22 cellular contexts compared by ENCODE assay signal in the genomic region with DNA sequence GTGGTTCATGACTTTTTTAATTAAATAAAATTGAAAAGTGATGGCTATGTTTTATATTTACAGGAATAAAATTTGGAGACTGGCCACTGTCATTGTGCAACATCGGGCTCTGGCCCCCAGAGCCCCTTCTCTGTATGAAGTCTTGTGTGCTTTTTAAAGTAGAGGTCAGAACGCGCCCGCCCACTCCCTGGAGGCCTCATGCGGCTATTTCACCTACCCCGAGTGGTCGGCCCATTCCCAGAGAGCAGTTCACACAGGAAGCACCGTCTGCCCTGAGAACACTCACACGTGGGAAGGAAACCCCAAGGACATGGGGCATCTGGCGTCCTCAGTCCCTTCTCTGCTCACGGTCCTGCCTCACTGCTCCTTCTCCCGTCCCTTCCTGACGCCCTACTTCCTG.
A peak's percentile ranks its signal among the peaks of the same experiment; 100 is the strongest.
DNase-seq lines count a peak whose midpoint lies in the region; ATAC-seq and TF ChIP-seq lines count a peak whose summit lies in the region.
"Had no signal": no experiment of that assay in that cellular context is flagged by ENCODE, and none has a peak within 500 bp of the region (broad histone marks: within the 10 kb centered on the region; RNA-seq: fewer than 3 reads in every experiment).

No MANE protein-coding gene starts in this region.

- H3K36me3 ChIP-seq in sigmoid colon (no peaks in the 10 kb centered on the region), aorta (ENCODE audit: control insufficient read depth in 1 of 2, insufficient read depth in 2 of 2, low read length in 1 of 2) (no peaks in the 10 kb centered on the region)
- H3K36me3 ChIP-seq: BLaER1 treated with 17β-estradiol and CSF1 and Interleukin-3, amounts not matched to agents 10 nM and 100 nM had no signal

- ATAC-seq in aorta (ENCODE audit: low FRiP score): no peak
- ATAC-seq: A549; CD8-positive, alpha-beta T cell; GM12878 had no signal

- no peak overlapping the region for H3K4me3 ChIP-seq in sigmoid colon
- H3K4me3 ChIP-seq in aorta (ENCODE audit: low read length in 2 of 2): no peak overlapping the region
- H3K4me3 ChIP-seq: A549; BLaER1 treated with 17β-estradiol and CSF1 and Interleukin-3, amounts not matched to agents 10 nM and 100 nM; GM12878 had no signal

- H3K27ac ChIP-seq in sigmoid colon (no peak overlapping the region), aorta (ENCODE audit: low read depth in 1 of 2, low read length in 2 of 2) (no peak overlapping the region)
- H3K27ac ChIP-seq: 22Rv1; A549; BLaER1 treated with 17β-estradiol and CSF1 and Interleukin-3, amounts not matched to agents 10 nM and 100 nM; C4-2B had no signal

- no peak for TF ChIP-seq POLR2A in sigmoid colon (IDR thresholded peaks at IDR 0.05)

- no peak for TF ChIP-seq EP300 in sigmoid colon (IDR thresholded peaks at IDR 0.05)

- DNase-seq in ecto neural progenitor cell (ENCODE audit: low spot score) (peak; percentile 30), mesenteric fat pad (ENCODE audit: low spot score) (peak; percentile 78), posterior vena cava (ENCODE audit: low spot score) (peak; percentile 58), sigmoid colon (peak; percentile 35), aorta (no peak), DMS53 (lab: John Stamatoyannopoulos, UW) (no peak), cerebellar cortex (ENCODE audit: low spot score) (no peak), T-helper 2 cell (no peak)
- DNase-seq: AML-193; Caco-2; Calu3; CD4-positive, alpha-beta T cell; CD8-positive, alpha-beta T cell; DMS79; DND-41; EL; GDM1 had no signal

- peaks cover 0 to 4% (median 0%) of the 10 kb centered on the region in 3 donors for H3K27me3 ChIP-seq in sigmoid colon
- H3K27me3 ChIP-seq in aorta (ENCODE audit: control insufficient read depth in 1 of 2, insufficient read depth in 2 of 2, low read length in 1 of 2): no peaks in the 10 kb centered on the region
- H3K27me3 ChIP-seq: BLaER1 treated with 17β-estradiol and CSF1 and Interleukin-3, amounts not matched to agents 10 nM and 100 nM had no signal

- H3K9me3 ChIP-seq in sigmoid colon (no peaks in the 10 kb centered on the region), aorta (ENCODE audit: control insufficient read depth, low read length) (no peaks in the 10 kb centered on the region)
- H3K9me3 ChIP-seq: A549; BLaER1 treated with 17β-estradiol and CSF1 and Interleukin-3, amounts not matched to agents 10 nM and 100 nM; Caco-2 had no signal

- TF ChIP-seq CTCF in sigmoid colon (IDR thresholded peaks at IDR 0.05): no peak

- intact Hi-C loops in posterior vena cava (cut with DNase I): no loop called here
- intact Hi-C loops in sigmoid colon (cut with DNase I): no loop called here
- intact Hi-C loops in aorta (cut with DNase I): no loop called here

- WGBS in sigmoid colon, 2 donors: 65 to 77% methylated on average over 13 of the region's 13 CpGs
- 64 to 73% methylated on average over 13 of the region's 13 CpGs for WGBS in aorta, 2 donors

- H3K4me1 ChIP-seq in sigmoid colon (no peaks in the 10 kb centered on the region), aorta (ENCODE audit: control insufficient read depth in 1 of 2, insufficient read depth in 2 of 2, low read length in 2 of 2) (no peaks in the 10 kb centered on the region)
- H3K4me1 ChIP-seq: A549; BLaER1 treated with 17β-estradiol and CSF1 and Interleukin-3, amounts not matched to agents 10 nM and 100 nM; Caco-2 had no signal

Comparison
In these comparisons a context has a peak if more than half of its experiments do, and no peak if none do; other contexts are left out.
1. DNase-seq: peak in ecto neural progenitor cell (single experiment), mesenteric fat pad (single experiment), posterior vena cava (single experiment) and sigmoid colon (single experiment); none in aorta (0 of 2), DMS53 (single experiment), cerebellar cortex (single experiment) and T-helper 2 cell (0 of 5).